1 cellular context compared by ENCODE assay signal in genomic region chr19:15379996-15380647, GRCh38.
TF ChIP-seq lines count a peak whose summit lies in the region.

No MANE protein-coding gene starts in this region.

TF ChIP-seq in HEK293, 187 proteins besides CTCF, POLR2A, EP300 and RAD21 (continued from another document and continues in another):
- no peak for TF ChIP-seq AEBP2 (tag by site-specific recombination; IDR thresholded peaks at IDR 0.05; ENCODE audit: borderline replicate concordance)
- no peak for TF ChIP-seq ZNF302 (tag by site-specific recombination; IDR thresholded peaks at IDR 0.05; ENCODE audit: low read depth)
- TF ChIP-seq ZFP69B (tag by site-specific recombination; IDR thresholded peaks at IDR 0.05) = 0 out of 2 replicates have a peak, but pooled peaks have one; percentile 15
- no peak for TF ChIP-seq FEZF1 (tag by site-specific recombination; IDR thresholded peaks at IDR 0.05)
- TF ChIP-seq MEIS1 (CRISPR knock-in tag; IDR thresholded peaks at IDR 0.05; ENCODE audit: borderline replicate concordance) = no peak
- no peak for TF ChIP-seq ZNF37A (tag by site-specific recombination; IDR thresholded peaks at IDR 0.05)
- peak; percentile 70 for TF ChIP-seq ZBTB44 (tag by site-specific recombination; IDR thresholded peaks at IDR 0.05)
- TF ChIP-seq ELK4 (IDR thresholded peaks at IDR 0.05; ENCODE audit: borderline replicate concordance, low read depth, low read length) = no peak
- TF ChIP-seq ZNF140 (tag by site-specific recombination; IDR thresholded peaks at IDR 0.05) = no peak
- TF ChIP-seq ZNF600 (tag by site-specific recombination; IDR thresholded peaks at IDR 0.05) = peak; percentile 79
- TF ChIP-seq ZNF274 (IDR thresholded peaks at IDR 0.05; ENCODE audit: low read length) = no peak
- TF ChIP-seq ZNF274 (tag by site-specific recombination; IDR thresholded peaks at IDR 0.05; ENCODE audit: borderline replicate concordance) = no peak
- no peak for TF ChIP-seq ZNF266 (tag by site-specific recombination; IDR thresholded peaks at IDR 0.05; ENCODE audit: low read depth)
- no peak for TF ChIP-seq ZNF626 (tag by site-specific recombination; IDR thresholded peaks at IDR 0.05)
- peak; percentile 76 for TF ChIP-seq KLF9 (tag by site-specific recombination; IDR thresholded peaks at IDR 0.05; ENCODE audit: low read depth)
- TF ChIP-seq BCL6B (tag by site-specific recombination; IDR thresholded peaks at IDR 0.05) = no peak
- TF ChIP-seq SCRT1 (tag by site-specific recombination; IDR thresholded peaks at IDR 0.05; ENCODE audit: borderline replicate concordance) = no peak
- TF ChIP-seq ZNF155 (tag by site-specific recombination; IDR thresholded peaks at IDR 0.05) = no peak
- TF ChIP-seq ZBTB48 (tag by site-specific recombination; IDR thresholded peaks at IDR 0.05) = peak; percentile 92
- TF ChIP-seq ZNF223 (tag by site-specific recombination; IDR thresholded peaks at IDR 0.05) = no peak
- no peak for TF ChIP-seq ZNF292 (tag by site-specific recombination; IDR thresholded peaks at IDR 0.05; ENCODE audit: borderline replicate concordance, low read depth)
- no peak for TF ChIP-seq ZNF16 (tag by site-specific recombination; IDR thresholded peaks at IDR 0.05; ENCODE audit: low read depth)
- peak; percentile 94 for TF ChIP-seq PATZ1 (tag by site-specific recombination; IDR thresholded peaks at IDR 0.05)
- TF ChIP-seq ZSCAN4 (tag by site-specific recombination; IDR thresholded peaks at IDR 0.05) = no peak
- TF ChIP-seq ZBTB26 (tag by site-specific recombination; optimal IDR thresholded peaks at IDR 0.05) = peak; percentile 79
- TF ChIP-seq ZNF521 (tag by site-specific recombination; IDR thresholded peaks at IDR 0.05) = no peak
- no peak for TF ChIP-seq ZNF169 (tag by site-specific recombination; IDR thresholded peaks at IDR 0.05)
- TF ChIP-seq ZNF488 (tag by site-specific recombination; IDR thresholded peaks at IDR 0.05) = no peak
- TF ChIP-seq ZNF560 (tag by site-specific recombination; IDR thresholded peaks at IDR 0.05; ENCODE audit: borderline replicate concordance) = no peak
- TF ChIP-seq HOXA7 (CRISPR knock-in tag; IDR thresholded peaks at IDR 0.05; ENCODE audit: borderline replicate concordance) = no peak
- TF ChIP-seq ZNF311 (tag by site-specific recombination; IDR thresholded peaks at IDR 0.05; ENCODE audit: borderline replicate concordance) = no peak
- TF ChIP-seq ZBTB49 (tag by site-specific recombination; IDR thresholded peaks at IDR 0.05; ENCODE audit: low read depth) = no peak
- no peak for TF ChIP-seq ZNF114 (tag by site-specific recombination; IDR thresholded peaks at IDR 0.05)
- TF ChIP-seq ZNF18 (tag by site-specific recombination; IDR thresholded peaks at IDR 0.05) = no peak
- TF ChIP-seq ZNF501 (tag by site-specific recombination; IDR thresholded peaks at IDR 0.05) = no peak
- TF ChIP-seq ZNF658 (tag by site-specific recombination; IDR thresholded peaks at IDR 0.05) = no peak
- TF ChIP-seq OSR2 (tag by site-specific recombination; IDR thresholded peaks at IDR 0.05) = no peak
- no peak for TF ChIP-seq ZNF639 (tag by site-specific recombination; IDR thresholded peaks at IDR 0.05)
- TF ChIP-seq SALL2 (tag by site-specific recombination; IDR thresholded peaks at IDR 0.05; ENCODE audit: borderline replicate concordance) = no peak
- peak; percentile 79; the same call in 1 of the 2 replicates for TF ChIP-seq HIC1 (tag by site-specific recombination; IDR thresholded peaks at IDR 0.05)
- no peak for TF ChIP-seq GFI1B (tag by site-specific recombination; IDR thresholded peaks at IDR 0.05)
- peak; percentile 26; the same call in 1 of the 2 replicates for TF ChIP-seq WT1 (tag by site-specific recombination; IDR thresholded peaks at IDR 0.05)
- TF ChIP-seq ZBTB1 (tag by site-specific recombination; IDR thresholded peaks at IDR 0.05) = no peak
- TF ChIP-seq ZNF701 (tag by site-specific recombination; IDR thresholded peaks at IDR 0.05) = no peak
